In the genomic region with DNA sequence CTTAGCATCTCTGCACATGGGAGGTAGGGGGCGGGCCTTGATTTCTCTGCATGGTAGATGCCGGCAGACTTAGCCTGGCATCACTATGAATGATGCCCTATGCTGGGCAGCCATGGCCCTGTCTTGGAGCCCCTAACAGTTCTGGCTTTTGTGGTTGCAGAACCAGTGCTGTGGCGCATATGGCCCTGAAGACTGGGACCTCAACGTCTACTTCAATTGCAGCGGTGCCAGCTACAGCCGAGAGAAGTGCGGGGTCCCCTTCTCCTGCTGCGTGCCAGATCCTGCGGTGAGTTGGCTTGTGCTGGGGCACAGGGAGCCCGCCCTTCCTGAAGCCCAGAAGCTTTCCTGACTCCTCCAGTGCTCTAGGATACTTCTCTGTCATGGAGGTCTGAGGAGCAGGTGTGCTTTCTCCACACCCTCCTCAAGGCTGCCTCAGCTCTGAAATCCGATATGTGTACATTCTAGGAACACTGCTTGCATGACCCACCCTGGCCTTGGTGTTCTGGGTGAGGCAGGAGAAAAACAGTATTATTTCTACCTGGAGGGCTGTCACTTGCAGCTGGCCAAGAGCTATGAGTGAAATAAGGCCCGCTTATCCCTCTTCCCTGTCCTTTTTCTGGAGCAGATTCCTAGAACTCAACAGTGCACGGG, we compare ENCODE assay signal across 16 cellular contexts. TPM values are rescaled to one million over a fixed set of nuclear protein-coding genes. Genes with fewer than 3 reads are reported as not detected.
DNase-seq lines count a peak whose midpoint lies in the region; ATAC-seq, FAIRE-seq and TF ChIP-seq lines count a peak whose summit lies in the region.
"Had no signal": no experiment of that assay in that cellular context is flagged by ENCODE, and none has a peak within 500 bp of the region (broad histone marks: within the 10 kb centered on the region; RNA-seq: fewer than 3 reads in every experiment).

No MANE protein-coding gene starts in this region.

- peaks cover 54% of the 10 kb centered on the region for H3K36me3 Mint-ChIP-seq in CD4-positive, CD25-positive, alpha-beta regulatory T cell
- peaks cover 58% of the 10 kb centered on the region for H3K36me3 Mint-ChIP-seq in activated T-helper 1 cell treated with anti-CD3 and anti-CD28 coated beads, Interleukin-12 subunit alpha, Interleukin-12 subunit beta, Interleukin-2, Interleukin-4 antibody, amounts not matched to agents 30 ng/mL and 10 ng/mL and 1 ng/mL, durations not matched to agents 14 hours and 24 hours and 36 hours (ENCODE audit: low read depth)
- peaks cover 8 to 46% (median 36%) of the 10 kb centered on the region in 5 donors for H3K36me3 Mint-ChIP-seq in naive thymus-derived CD4-positive, alpha-beta T cell
- peaks cover 71% of the 10 kb centered on the region for H3K36me3 Mint-ChIP-seq in GM23338 (ENCODE audit: low read depth)
- H3K36me3 Mint-ChIP-seq in mesothelial cell of epicardium: peaks cover 32% of the 10 kb centered on the region

- no peaks in the 10 kb centered on the region for H3K9me3 Mint-ChIP-seq in CD4-positive, CD25-positive, alpha-beta regulatory T cell
- H3K9me3 Mint-ChIP-seq in activated T-helper 1 cell treated with anti-CD3 and anti-CD28 coated beads, Interleukin-12 subunit alpha, Interleukin-12 subunit beta, Interleukin-2, Interleukin-4 antibody, amounts not matched to agents 30 ng/mL and 10 ng/mL and 1 ng/mL, durations not matched to agents 14 hours and 24 hours and 36 hours: no peaks in the 10 kb centered on the region
- peaks cover 0 to 4% (median 0%) of the 10 kb centered on the region in 11 donors for H3K9me3 Mint-ChIP-seq in naive thymus-derived CD4-positive, alpha-beta T cell
- H3K9me3 Mint-ChIP-seq in GM23338 (no peaks in the 10 kb centered on the region), mesothelial cell of epicardium (no peaks in the 10 kb centered on the region)
- H3K9me3 Mint-ChIP-seq: T-helper 1 cell treated with Interleukin-12 subunit alpha and Interleukin-12 subunit beta and Interleukin-4 antibody, amounts not matched to agents 30 μg/mL and 1 μg/mL, for 36 hours had no signal

- H3K27ac ChIP-seq in A549: peak overlapping the region; percentile 100
- H3K27ac ChIP-seq in CD4-positive, CD25-positive, alpha-beta regulatory T cell (ENCODE audit: insufficient read depth, low read length, poor library complexity, severe bottlenecking): peak overlapping the region; percentile 47
- H3K27ac ChIP-seq in naive thymus-derived CD4-positive, alpha-beta T cell (ENCODE audit: low read depth, low read length): peak overlapping the region; percentile 59
- H3K27ac ChIP-seq in GM23338 (ENCODE audit: low read depth): no peak overlapping the region

- no peak overlapping the region for H2AFZ ChIP-seq in GM23338

- TF ChIP-seq EP300 in A549 (IDR thresholded peaks at IDR 0.05): no peak

- H3F3A ChIP-seq in GM23338 (replicated peaks; ENCODE audit: low read depth): no peaks in the 10 kb centered on the region

- WGBS in A549 (ENCODE audit: missing lambda C conversion rate): 89% methylated on average over 12 of the region's 13 CpGs

- no peaks in the 10 kb centered on the region for H3K9me2 ChIP-seq in GM23338 (ENCODE audit: insufficient read depth)

- 0 out of 2 replicates have a peak, but pooled peaks cover 3% of the 10 kb centered on the region for H3K79me2 ChIP-seq in GM23338 (replicated peaks; ENCODE audit: insufficient read depth)

- DNase-seq in A549 (ENCODE audit: low read depth in 1 of 2, low spot score in 1 of 2) (no peak), GM23338 (ENCODE audit: low spot score) (no peak), C1 segment of cervical spinal cord (lab: John Stamatoyannopoulos, UW) (no peak), NCI-H526 treated with DMSO at 0.1 percent for 48 hours (lab: John Stamatoyannopoulos, UW) (no peak), mesothelial cell of epicardium (ENCODE audit: low spot score in 2 of 2, unreplicated experiment in 2 of 2) (no peak)
- DNase-seq in CD4-positive, CD25-positive, alpha-beta regulatory T cell: no peak
- no peak for DNase-seq in activated T-helper 1 cell treated with anti-CD3 and anti-CD28 coated beads, Interleukin-12 subunit alpha, Interleukin-12 subunit beta, Interleukin-2, Interleukin-4 antibody, amounts not matched to agents 30 ng/mL and 10 ng/mL and 1 ng/mL, durations not matched to agents 14 hours and 24 hours and 36 hours (ENCODE audit: low spot score)
- DNase-seq in naive thymus-derived CD4-positive, alpha-beta T cell: no peak
- DNase-seq: GF-D8, NCI-H187 treated with DMSO at 0.1 percent for 48 hours had no signal

- peaks cover 96% of the 10 kb centered on the region for H3K36me3 ChIP-seq in CD4-positive, CD25-positive, alpha-beta regulatory T cell (ENCODE audit: control insufficient read depth, insufficient read depth, low read length)
- H3K36me3 ChIP-seq in naive thymus-derived CD4-positive, alpha-beta T cell (ENCODE audit: control insufficient read depth in 2 of 3, insufficient read depth in 3 of 3, low read length in 3 of 3): peaks cover 40 to 85% (median 54%) of the 10 kb centered on the region in 3 experiments
- peaks cover 11% of the 10 kb centered on the region; the same call in 1 of the 2 replicates for H3K36me3 ChIP-seq in GM23338 (ENCODE audit: insufficient read depth)

- no peaks in the 10 kb centered on the region for H3K9me3 ChIP-seq in A549
- H3K9me3 ChIP-seq in CD4-positive, CD25-positive, alpha-beta regulatory T cell (ENCODE audit: control insufficient read depth in 2 of 2, low read length in 2 of 2): no peaks in the 10 kb centered on the region
- no peaks in the 10 kb centered on the region for H3K9me3 ChIP-seq in naive thymus-derived CD4-positive, alpha-beta T cell (ENCODE audit: control insufficient read depth in 2 of 3, low read length in 3 of 3)
- H3K9me3 ChIP-seq: upper lobe of left lung had no signal

- CTCF ChIA-PET in A549 (lab: Yijun Ruan, JAX): interaction anchor here (0.7 to 21.6 kb wide), 6 partner anchors 8 to 134 kb away, joined by 3 to 928 read pairs (median 4); a partner anchor contains a TSS
- CTCF ChIA-PET in naive thymus-derived CD4-positive, alpha-beta T cell (lab: Charles Lee): interaction anchor here (0.7 to 21.4 kb wide), 8 partner anchors 11 to 1524 kb away, joined by 3 to 839 read pairs (median 4); a partner anchor contains a TSS

- H3K4me1 ChIP-seq in A549 (peaks cover 69% of the 10 kb centered on the region), GM23338 (ENCODE audit: insufficient read depth) (no peaks in the 10 kb centered on the region)
- peaks cover 4% of the 10 kb centered on the region for H3K4me1 ChIP-seq in CD4-positive, CD25-positive, alpha-beta regulatory T cell (ENCODE audit: control insufficient read depth, insufficient read depth, low read length, poor library complexity, severe bottlenecking)
- peaks cover 0 to 15% of the 10 kb centered on the region in 2 donors for H3K4me1 ChIP-seq in naive thymus-derived CD4-positive, alpha-beta T cell (ENCODE audit: control insufficient read depth in 2 of 2, insufficient read depth in 2 of 2, low read length in 2 of 2)

- POLR2A ChIA-PET in A549 (lab: Yijun Ruan, JAX): interaction anchor here (1.0 kb wide), 1 partner anchor 59 kb away, joined by 4 read pairs; no protein-coding TSS in a partner anchor
- POLR2A ChIA-PET in naive thymus-derived CD4-positive, alpha-beta T cell (lab: Charles Lee): interaction anchor here (1.2 to 3.8 kb wide), 5 partner anchors 14 to 59 kb away, joined by 3 to 17 read pairs (median 7); no protein-coding TSS in a partner anchor

- ATAC-seq in A549: no peak
- no peak for ATAC-seq in CD4-positive, CD25-positive, alpha-beta regulatory T cell (ENCODE audit: low read depth in 2 of 2)
- no peak for ATAC-seq in naive thymus-derived CD4-positive, alpha-beta T cell
- ATAC-seq in GM23338: no peak

- no peak for TF ChIP-seq CTCF in A549 (IDR thresholded peaks at IDR 0.05)
- no peak for TF ChIP-seq CTCF in GM23338 (conservative IDR thresholded peaks at IDR 0.05; ENCODE audit: low read depth in 2 of 2)
- TF ChIP-seq CTCF in mesothelial cell of epicardium (IDR thresholded peaks at IDR 0.05; ENCODE audit: unreplicated experiment): no peak

- H4K20me1 ChIP-seq in GM23338 (replicated peaks; ENCODE audit: insufficient read depth): no peaks in the 10 kb centered on the region; the same call in 1 of the 2 replicates

- TF ChIP-seq RAD21 in A549 (conservative IDR thresholded peaks at IDR 0.05 in 1 of 2, IDR thresholded peaks at IDR 0.05 in 1 of 2): no peak

- no peak for TF ChIP-seq POLR2A in A549 (IDR thresholded peaks at IDR 0.05; ENCODE audit: low read length)

- FAIRE-seq in A549 (lab: Jason Lieb, UNC): no peak
- FAIRE-seq: keratinocyte, RCC 7860 had no signal

- H3K4me1 Mint-ChIP-seq in CD4-positive, CD25-positive, alpha-beta regulatory T cell: peaks cover 7 to 32% (median 22%) of the 10 kb centered on the region in 4 donors
- peaks cover 41% of the 10 kb centered on the region for H3K4me1 Mint-ChIP-seq in activated T-helper 1 cell treated with anti-CD3 and anti-CD28 coated beads, Interleukin-12 subunit alpha, Interleukin-12 subunit beta, Interleukin-2, Interleukin-4 antibody, amounts not matched to agents 30 ng/mL and 10 ng/mL and 1 ng/mL, durations not matched to agents 14 hours and 24 hours and 36 hours (ENCODE audit: low read depth)
- peaks cover 22 to 50% (median 39%) of the 10 kb centered on the region in 7 donors for H3K4me1 Mint-ChIP-seq in naive thymus-derived CD4-positive, alpha-beta T cell
- H3K4me1 Mint-ChIP-seq in GM23338 (no peaks in the 10 kb centered on the region; the same call in 2 of the 3 replicates), mesothelial cell of epicardium (peaks cover 18% of the 10 kb centered on the region)

- H3K4me2 ChIP-seq in A549 (no peak overlapping the region), GM23338 (no peak overlapping the region)

- H3K4me3 ChIP-seq in A549 (no peak overlapping the region), GM23338 (no peak overlapping the region)
- H3K4me3 ChIP-seq in CD4-positive, CD25-positive, alpha-beta regulatory T cell (ENCODE audit: low read depth, low read length): no peak overlapping the region
- no peak overlapping the region for H3K4me3 ChIP-seq in naive thymus-derived CD4-positive, alpha-beta T cell (ENCODE audit: low read length)
- H3K4me3 ChIP-seq: upper lobe of left lung had no signal

- no peaks in the 10 kb centered on the region for H3K27me3 ChIP-seq in CD4-positive, CD25-positive, alpha-beta regulatory T cell (ENCODE audit: control insufficient read depth, insufficient read depth, low read length)
- no peaks in the 10 kb centered on the region for H3K27me3 ChIP-seq in naive thymus-derived CD4-positive, alpha-beta T cell (ENCODE audit: control insufficient read depth in 2 of 2, insufficient read depth in 2 of 2, low read length in 2 of 2)
- no peaks in the 10 kb centered on the region for H3K27me3 ChIP-seq in GM23338 (ENCODE audit: insufficient read depth)
- H3K27me3 ChIP-seq: upper lobe of left lung had no signal

- peak overlapping the region in 1 of 4 donors; percentile 22 for H3K4me3 Mint-ChIP-seq in CD4-positive, CD25-positive, alpha-beta regulatory T cell
- no peak overlapping the region for H3K4me3 Mint-ChIP-seq in activated T-helper 1 cell treated with anti-CD3 and anti-CD28 coated beads, Interleukin-12 subunit alpha, Interleukin-12 subunit beta, Interleukin-2, Interleukin-4 antibody, amounts not matched to agents 30 ng/mL and 10 ng/mL and 1 ng/mL, durations not matched to agents 14 hours and 24 hours and 36 hours
- H3K4me3 Mint-ChIP-seq in naive thymus-derived CD4-positive, alpha-beta T cell: peak overlapping the region in 5 of 10 donors; percentile 40 to 69 (median 43)
- H3K4me3 Mint-ChIP-seq in GM23338 (no peak overlapping the region), mesothelial cell of epicardium (no peak overlapping the region)

- intact Hi-C loops in activated T-helper 1 cell treated with anti-CD3 and anti-CD28 coated beads, Interleukin-12 subunit alpha, Interleukin-12 subunit beta, Interleukin-2, Interleukin-4 antibody, amounts not matched to agents 30 ng/mL and 10 ng/mL and 1 ng/mL, durations not matched to agents 14 hours and 24 hours and 36 hours (cut with micrococcal nuclease): loop anchor here (1.0 kb wide), 2 partner anchors 18 to 24 kb away; no protein-coding TSS in a partner anchor
- intact Hi-C loops in naive thymus-derived CD4-positive, alpha-beta T cell (cut with micrococcal nuclease): loop anchor here (1.0 kb wide), 3 partner anchors 18 to 71 kb away; no protein-coding TSS in a partner anchor

- no peaks in the 10 kb centered on the region for H3K27me3 Mint-ChIP-seq in CD4-positive, CD25-positive, alpha-beta regulatory T cell
- H3K27me3 Mint-ChIP-seq in activated T-helper 1 cell treated with anti-CD3 and anti-CD28 coated beads, Interleukin-12 subunit alpha, Interleukin-12 subunit beta, Interleukin-2, Interleukin-4 antibody, amounts not matched to agents 30 ng/mL and 10 ng/mL and 1 ng/mL, durations not matched to agents 14 hours and 24 hours and 36 hours (ENCODE audit: insufficient read depth): no peaks in the 10 kb centered on the region
- no peaks in the 10 kb centered on the region for H3K27me3 Mint-ChIP-seq in naive thymus-derived CD4-positive, alpha-beta T cell
- H3K27me3 Mint-ChIP-seq in GM23338 (ENCODE audit: insufficient read depth, low read depth, poor library complexity) (no peaks in the 10 kb centered on the region), mesothelial cell of epicardium (ENCODE audit: low read depth) (no peaks in the 10 kb centered on the region)

- H3K27ac Mint-ChIP-seq in CD4-positive, CD25-positive, alpha-beta regulatory T cell: peak overlapping the region; percentile 81 to 90 (median 88)
- H3K27ac Mint-ChIP-seq in activated T-helper 1 cell treated with anti-CD3 and anti-CD28 coated beads, Interleukin-12 subunit alpha, Interleukin-12 subunit beta, Interleukin-2, Interleukin-4 antibody, amounts not matched to agents 30 ng/mL and 10 ng/mL and 1 ng/mL, durations not matched to agents 14 hours and 24 hours and 36 hours: peak overlapping the region; percentile 92
- peak overlapping the region; percentile 34 to 94 (median 91) for H3K27ac Mint-ChIP-seq in naive thymus-derived CD4-positive, alpha-beta T cell
- H3K27ac Mint-ChIP-seq in GM23338: no peak overlapping the region
- no peak overlapping the region for H3K27ac Mint-ChIP-seq in mesothelial cell of epicardium

RNA-seq across cellular contexts. Expression of a gene that starts 25.6 kb away (rescaled TPM):
- 0.01 and 0.04 TPM in 2 replicates for polyA plus RNA-seq in A549 (2011; rRNA removed)
- polyA plus RNA-seq in A549 (2012; cell fraction: cytosol; rRNA removed): 0.01 TPM in 1 of 2 replicates, not detected in the other
- 0.02 and 0.04 TPM in 2 replicates for polyA plus RNA-seq in A549 (2012; cell fraction: nucleus; rRNA removed)
- polyA plus RNA-seq in A549 (2017; fragmentation: RNase III; extraction: RNeasy Plus Mini Kit Qiagen cat#74134 plus additional on column Dnase treatment): 0.03 to 0.12 TPM (median 0.03 TPM) in 3 replicates
- 0.10 and 0.25 TPM in 2 replicates for polyA minus RNA-seq in A549 (2011; rRNA and poly(A)+ RNA removed)
- 0.25 TPM for total RNA-seq in CD4-positive, CD25-positive, alpha-beta regulatory T cell
- polyA plus RNA-seq in CD4-positive, CD25-positive, alpha-beta regulatory T cell: not detected
- 0.18 and 0.20 TPM in 2 replicates for total RNA-seq in activated T-helper 1 cell treated with anti-CD3 and anti-CD28 coated beads, Interleukin-12 subunit alpha, Interleukin-12 subunit beta, Interleukin-2, Interleukin-4 antibody, amounts not matched to agents 30 ng/mL and 10 ng/mL and 1 ng/mL, durations not matched to agents 14 hours and 24 hours and 36 hours
- total RNA-seq in naive thymus-derived CD4-positive, alpha-beta T cell: under 1 TPM; 0.10 to 0.51 (median 0.14) TPM
- not detected for polyA plus RNA-seq in naive thymus-derived CD4-positive, alpha-beta T cell
- total RNA-seq in GM23338 (2014; rRNA removed; shearing (Covaris generic)): not detected in 2 replicates
- 0.08 TPM in 1 of 2 replicates, not detected in the other for polyA plus RNA-seq in GM23338 (2016; fragmentation: Nextera tagmentation; extraction: Ambion mirVana)
- 0.27 to 0.29 TPM (median 0.27 TPM) in 3 replicates for total RNA-seq in mesothelial cell of epicardium
- total RNA-seq: epithelial cell of proximal tubule, M059J had no signal

RNA-seq across cellular contexts. Expression of a gene that starts 58.0 kb away (rescaled TPM):
- polyA plus RNA-seq in A549 (2011; rRNA removed) (87.0 and 97.1 TPM in 2 replicates), A549 (2017; fragmentation: RNase III; extraction: RNeasy Plus Mini Kit Qiagen cat#74134 plus additional on column Dnase treatment) (101 to 124 TPM (median 121 TPM) in 3 replicates), GM23338 (2016; fragmentation: Nextera tagmentation; extraction: Ambion mirVana) (17.1 and 17.9 TPM in 2 replicates)
- 119 and 152 TPM in 2 replicates for polyA plus RNA-seq in A549 (2012; cell fraction: cytosol; rRNA removed)
- 147 and 164 TPM in 2 replicates for polyA plus RNA-seq in A549 (2012; cell fraction: nucleus; rRNA removed)
- polyA minus RNA-seq in A549 (2011; rRNA and poly(A)+ RNA removed): 68.4 and 91.9 TPM in 2 replicates
- 198 TPM for total RNA-seq in CD4-positive, CD25-positive, alpha-beta regulatory T cell
- 100 to 1,000 TPM; 157 to 270 (median 180) TPM for polyA plus RNA-seq in CD4-positive, CD25-positive, alpha-beta regulatory T cell
- 75.4 and 81.9 TPM in 2 replicates for total RNA-seq in activated T-helper 1 cell treated with anti-CD3 and anti-CD28 coated beads, Interleukin-12 subunit alpha, Interleukin-12 subunit beta, Interleukin-2, Interleukin-4 antibody, amounts not matched to agents 30 ng/mL and 10 ng/mL and 1 ng/mL, durations not matched to agents 14 hours and 24 hours and 36 hours
- total RNA-seq in naive thymus-derived CD4-positive, alpha-beta T cell: 100 to 1,000 TPM; 135 to 165 (median 160) TPM
- 100 to 1,000 TPM; 179 to 386 TPM for polyA plus RNA-seq in naive thymus-derived CD4-positive, alpha-beta T cell
- 31.8 and 40.7 TPM in 2 replicates for total RNA-seq in GM23338 (2014; rRNA removed; shearing (Covaris generic))
- total RNA-seq in mesothelial cell of epicardium: 106 to 113 TPM (median 109 TPM) in 3 replicates

Comparison
In these comparisons a context has a peak if more than half of its experiments do, and no peak if none do; other contexts are left out.
1. H3K27ac Mint-ChIP-seq: peak in CD4-positive, CD25-positive, alpha-beta regulatory T cell (3 of 3), activated T-helper 1 cell treated with anti-CD3 and anti-CD28 coated beads, Interleukin-12 subunit alpha, Interleukin-12 subunit beta, Interleukin-2, Interleukin-4 antibody, amounts not matched to agents 30 ng/mL and 10 ng/mL and 1 ng/mL, durations not matched to agents 14 hours and 24 hours and 36 hours (single experiment) and naive thymus-derived CD4-positive, alpha-beta T cell (9 of 9); none in GM23338 (single experiment) and mesothelial cell of epicardium (single experiment).